10 cellular contexts compared by ENCODE assay signal in the genomic region with DNA sequence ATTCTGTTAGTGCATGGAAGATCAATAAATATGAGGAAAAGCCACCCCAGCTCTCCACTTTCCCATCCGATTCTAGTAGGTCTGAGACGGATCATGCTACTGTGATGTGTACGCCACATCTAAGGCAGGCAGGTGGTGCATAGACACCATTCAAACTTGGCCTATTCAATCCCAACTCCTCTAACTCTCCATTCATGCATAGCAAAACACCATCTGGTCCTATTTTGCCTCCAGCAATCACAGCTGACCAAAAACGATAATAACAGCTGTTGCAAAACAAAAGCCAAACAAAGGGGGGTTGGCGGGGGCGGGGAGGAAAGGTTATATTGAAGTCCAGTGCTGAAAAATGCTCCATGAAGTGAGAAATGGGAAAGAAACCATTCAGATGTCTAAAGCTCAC.
DNase-seq lines count a peak whose midpoint lies in the region; ATAC-seq and TF ChIP-seq lines count a peak whose summit lies in the region.
"Had no signal": no experiment of that assay in that cellular context is flagged by ENCODE, and none has a peak within 500 bp of the region (broad histone marks: within the 10 kb centered on the region; RNA-seq: fewer than 3 reads in every experiment).

No MANE protein-coding gene starts in this region.

- H3K4me1 Mint-ChIP-seq in brain (peaks cover 70% of the 10 kb centered on the region), progenitor cell of endocrine pancreas (ENCODE audit: low read depth) (peaks cover 7% of the 10 kb centered on the region)

- H3K27me3 Mint-ChIP-seq in brain (no peaks in the 10 kb centered on the region), progenitor cell of endocrine pancreas (no peaks in the 10 kb centered on the region)

- H3K4me3 Mint-ChIP-seq in brain (peak overlapping the region in 2 of 5 experiments; percentile 31 to 34), progenitor cell of endocrine pancreas (ENCODE audit: low read depth) (no peak overlapping the region)

- no peak for TF ChIP-seq CTCF in brain (conservative IDR thresholded peaks at IDR 0.05)
- no peak for TF ChIP-seq CTCF in progenitor cell of endocrine pancreas (IDR thresholded peaks at IDR 0.05; ENCODE audit: unreplicated experiment)

- in situ Hi-C loops in ACHN (cut with HindIII; ENCODE audit: low pct_ligation_motif_present, low pct_unique_long_range_greater_than_20kb, low sequenced_read_pairs) = no loop called here

- DNase-seq in NCI-H1092 (lab: John Stamatoyannopoulos, UW) (peak; percentile 93), NCI-H2227 treated with DMSO at 0.1 percent for 48 hours (lab: John Stamatoyannopoulos, UW) (peak; percentile 41), progenitor cell of endocrine pancreas (ENCODE audit: low spot score, unreplicated experiment) (no peak), HuH-7 (ENCODE audit: low spot score) (no peak), ACHN (no peak), A172 (ENCODE audit: low spot score) (no peak)
- DNase-seq: activated CD4-positive, CD25-positive, alpha-beta regulatory T cell treated with anti-CD3 and anti-CD28 coated beads, Interleukin-2, amount 50 U/mL, for 72 hours had no signal

- peak overlapping the region; percentile 60 to 94 (median 85) for H3K27ac Mint-ChIP-seq in brain
- peak overlapping the region; percentile 78 for H3K27ac Mint-ChIP-seq in progenitor cell of endocrine pancreas

- no peak for ATAC-seq in GM21737 (IDR thresholded peaks at IDR 0.05; ENCODE audit: unreplicated experiment)
- ATAC-seq: body of pancreas had no signal

- H3K36me3 Mint-ChIP-seq in brain (peaks cover 24% of the 10 kb centered on the region), progenitor cell of endocrine pancreas (ENCODE audit: insufficient read depth) (peaks cover 23% of the 10 kb centered on the region)

- H3K9me3 Mint-ChIP-seq in brain (peaks cover 0 to 15% (median 7%) of the 10 kb centered on the region in 5 experiments), progenitor cell of endocrine pancreas (ENCODE audit: low read depth) (no peaks in the 10 kb centered on the region)

Comparison
In these comparisons a context has a peak if more than half of its experiments do, and no peak if none do; other contexts are left out.
1. DNase-seq: peak in NCI-H1092 (single experiment) and NCI-H2227 treated with DMSO at 0.1 percent for 48 hours (single experiment); none in progenitor cell of endocrine pancreas (single experiment), HuH-7 (single experiment), ACHN (single experiment) and A172 (single experiment).